1 cellular context compared by ENCODE assay signal in genomic region chr20:44356353-44356723, GRCh38.
TF ChIP-seq lines count a peak whose summit lies in the region.

No MANE protein-coding gene starts in this region.

TF ChIP-seq in WTC11, 78 proteins besides CTCF, POLR2A, EP300 and RAD21 (continued from another document):
- TF ChIP-seq TEAD1 (CRISPR knock-in tag; IDR thresholded peaks at IDR 0.05) (no peak), ELF4 (CRISPR knock-in tag; IDR thresholded peaks at IDR 0.05; ENCODE audit: low read depth) (no peak)
